In genomic region chr9:29669613-29670012, GRCh38 we compare ENCODE assay signal across 26 cellular contexts.
DNase-seq lines count a peak whose midpoint lies in the region; ATAC-seq, FAIRE-seq and TF ChIP-seq lines count a peak whose summit lies in the region.
"Had no signal": no experiment of that assay in that cellular context is flagged by ENCODE, and none has a peak within 500 bp of the region (broad histone marks: within the 10 kb centered on the region; RNA-seq: fewer than 3 reads in every experiment).

No MANE protein-coding gene starts in this region.

- BruUV-seq in MCF 10A (replicated peaks; lab: Mats Ljungman, UMichigan), result no TSS peak

- WGBS in body of pancreas, 2 donors, result 11 to 20% methylated on average over 1 of the region's 1 CpG
- WGBS in pancreas, 2 donors, result 16 to 21% methylated on average over 1 of the region's 1 CpG

- no peaks in the 10 kb centered on the region for H3K36me3 ChIP-seq in breast epithelium
- H3K36me3 ChIP-seq in body of pancreas (replicated peaks in 1 of 2; ENCODE audit: insufficient read depth in 1 of 2, low read depth in 2 of 2), result no peaks in the 10 kb centered on the region
- no peaks in the 10 kb centered on the region for H3K36me3 ChIP-seq in pancreas
- H3K36me3 ChIP-seq: BE2C, BLaER1 had no signal

- CTCF ChIA-PET in MCF 10A (lab: Yijun Ruan, JAX), result interaction anchor here (0.6 kb wide), 1 partner anchor 801 kb away, joined by 3 read pairs; no protein-coding TSS in a partner anchor

- ATAC-seq in body of pancreas, result peak; percentile 91
- ATAC-seq in pancreas, result peak; percentile 80 to 95 (median 93)
- no peak for ATAC-seq in GM21528 (IDR thresholded peaks at IDR 0.05; ENCODE audit: low FRiP score, unreplicated experiment)
- ATAC-seq: GM12878 had no signal

- H3K36me3 Mint-ChIP-seq in MCF 10A (ENCODE audit: insufficient read depth, unreplicated experiment), result no peaks in the 10 kb centered on the region
- H3K36me3 Mint-ChIP-seq: CD14-positive monocyte; CD4-positive, alpha-beta memory T cell; CD4-positive, CD25-positive, alpha-beta regulatory T cell; CD8-positive, alpha-beta memory T cell had no signal

- no peak for FAIRE-seq in pancreas (lab: Jason Lieb, UNC)
- FAIRE-seq: GM12878, GM12892, GM18507 had no signal

- DNase-seq in MCF 10A (ENCODE audit: unreplicated experiment), result no peak
- DNase-seq in breast epithelium (ENCODE audit: low spot score in 2 of 2), result no peak
- peak in 3 of 4 donors; percentile 22 to 34 (median 29) for DNase-seq in body of pancreas
- peak in 3 of 6 donors; percentile 16 to 25 (median 17) for DNase-seq in pancreas
- DNase-seq in MV-4-11 (lab: John Stamatoyannopoulos, UW), result no peak
- DNase-seq: 8988T; ACHN; BE2C; C1 segment of cervical spinal cord; CD4-positive, alpha-beta memory T cell; CD4-positive, CD25-positive, alpha-beta regulatory T cell; CD8-positive, alpha-beta memory T cell; COR-L47; DMS 273 treated with DMSO at 0.1 percent for 48 hours; DMS153; DMS53; DMS79; DND-41; EL; GDM1 had no signal

- H3K4me1 Mint-ChIP-seq in MCF 10A (ENCODE audit: insufficient read depth, unreplicated experiment), result peaks cover 17% of the 10 kb centered on the region
- H3K4me1 Mint-ChIP-seq: CD14-positive monocyte; CD4-positive, alpha-beta memory T cell; CD4-positive, CD25-positive, alpha-beta regulatory T cell; CD8-positive, alpha-beta memory T cell had no signal

- POLR2A ChIA-PET in MCF 10A (lab: Yijun Ruan, JAX), result interaction anchor here (1.2 kb wide), 1 partner anchor 29 kb away, joined by 4 read pairs; no protein-coding TSS in a partner anchor

- H3K9me3 ChIP-seq in breast epithelium (no peaks in the 10 kb centered on the region), body of pancreas (no peaks in the 10 kb centered on the region), pancreas (no peaks in the 10 kb centered on the region)
- H3K9me3 ChIP-seq: BE2C, BLaER1 had no signal

- TF ChIP-seq CTCF in MCF 10A (IDR thresholded peaks at IDR 0.05; ENCODE audit: unreplicated experiment), result no peak
- TF ChIP-seq CTCF in breast epithelium (IDR thresholded peaks at IDR 0.05), result no peak
- no peak for TF ChIP-seq CTCF in body of pancreas (IDR thresholded peaks at IDR 0.05)
- no peak for TF ChIP-seq CTCF in pancreas (IDR thresholded peaks at IDR 0.05)

- intact Hi-C loops in MCF 10A (cut with micrococcal nuclease) (loop anchor here (10.0 kb wide), 1 partner anchor 85 kb away; no protein-coding TSS in a partner anchor), breast epithelium (cut with DNase I; ENCODE audit: low total_unique reads) (loop anchor here (5.0 kb wide), 1 partner anchor 327 kb away; no protein-coding TSS in a partner anchor), body of pancreas (cut with DNase I) (no loop called here), pancreas (cut with DNase I) (no loop called here)

- no peaks in the 10 kb centered on the region for H3K9me3 Mint-ChIP-seq in MCF 10A (ENCODE audit: unreplicated experiment)

- no peak overlapping the region for H3K4me3 Mint-ChIP-seq in MCF 10A (ENCODE audit: unreplicated experiment)
- H3K4me3 Mint-ChIP-seq: CD14-positive monocyte; CD4-positive, alpha-beta memory T cell; CD4-positive, CD25-positive, alpha-beta regulatory T cell; CD8-positive, alpha-beta memory T cell had no signal

- H3K27ac Mint-ChIP-seq in MCF 10A (ENCODE audit: low read depth, unreplicated experiment), result peak overlapping the region; percentile 85
- H3K27ac Mint-ChIP-seq: CD14-positive monocyte; CD4-positive, alpha-beta memory T cell; CD4-positive, CD25-positive, alpha-beta regulatory T cell; CD8-positive, alpha-beta memory T cell had no signal

- TF ChIP-seq POLR2A in breast epithelium (IDR thresholded peaks at IDR 0.05) (no peak), body of pancreas (IDR thresholded peaks at IDR 0.05) (no peak)

- H3K27me3 ChIP-seq in breast epithelium, result no peaks in the 10 kb centered on the region
- H3K27me3 ChIP-seq in body of pancreas, result no peaks in the 10 kb centered on the region
- H3K27me3 ChIP-seq in pancreas, result no peaks in the 10 kb centered on the region
- H3K27me3 ChIP-seq: BE2C, BLaER1 had no signal

- no peaks in the 10 kb centered on the region for H3K27me3 Mint-ChIP-seq in MCF 10A (ENCODE audit: insufficient read depth, unreplicated experiment)
- H3K27me3 Mint-ChIP-seq: CD4-positive, alpha-beta memory T cell; CD4-positive, CD25-positive, alpha-beta regulatory T cell; CD8-positive, alpha-beta memory T cell had no signal

- H3K4me3 ChIP-seq in breast epithelium (no peak overlapping the region), body of pancreas (no peak overlapping the region), pancreas (no peak overlapping the region)
- H3K4me3 ChIP-seq: BLaER1, GM12878 had no signal

- H3K27ac ChIP-seq in breast epithelium (no peak overlapping the region), body of pancreas (peak overlapping the region in 2 of 4 donors; percentile 4 to 52), pancreas (peak overlapping the region in 1 of 4 donors; percentile 3)
- H3K27ac ChIP-seq: BLaER1 had no signal

- no peaks in the 10 kb centered on the region for H3K4me1 ChIP-seq in breast epithelium
- H3K4me1 ChIP-seq in body of pancreas, result peaks cover 14% of the 10 kb centered on the region
- H3K4me1 ChIP-seq in pancreas, result no peaks in the 10 kb centered on the region
- H3K4me1 ChIP-seq: BE2C, BLaER1 had no signal

Comparison
In these comparisons a context has a peak if more than half of its experiments do, and no peak if none do; other contexts are left out.
1. DNase-seq: peak in body of pancreas (3 of 4); none in MCF 10A (single experiment), breast epithelium (0 of 2) and MV-4-11 (single experiment).
2. intact Hi-C loops: an anchor here in MCF 10A (10.0 kb wide) and breast epithelium (5.0 kb wide); none called in body of pancreas and pancreas.